ENCODE assay signal across 25 cellular contexts in genomic region chr1:55057270-55057955, GRCh38. TPM values are rescaled to one million over a fixed set of nuclear protein-coding genes. Genes with fewer than 3 reads are reported as not detected.
"Had no signal": no experiment of that assay in that cellular context is flagged by ENCODE, and none has a peak within 500 bp of the region (broad histone marks: within the 10 kb centered on the region; RNA-seq: fewer than 3 reads in every experiment).

No MANE protein-coding gene starts in this region.

- H3K9me3 Mint-ChIP-seq: activated naive CD8-positive, alpha-beta T cell treated with anti-CD3 and anti-CD28 coated beads for 36 hours; central memory CD8-positive, alpha-beta T cell; nephron; stimulated activated memory B cell treated with anti-CD40 and anti-IgM and Interleukin-4, amounts not matched to agents 10 μg/mL and 1 μg/mL and 100 μg/mL, for 72 hours had no signal

- ATAC-seq: activated CD4-positive, CD25-positive, alpha-beta regulatory T cell treated with anti-CD3 and anti-CD28 coated beads, Interleukin-2, amount 50 U/mL, for 24 hours; gastrocnemius medialis; stimulated activated memory B cell treated with anti-CD40 and anti-IgM and Interleukin-4, amounts not matched to agents 10 μg/mL and 1 μg/mL and 100 μg/mL, for 72 hours had no signal

- H3K36me3 ChIP-seq: breast epithelium, colonic mucosa, gastrocnemius medialis, stomach, transverse colon, uterus had no signal

- H3K4me3 ChIP-seq: breast epithelium, colonic mucosa, esophagus squamous epithelium, gastrocnemius medialis, stomach, transverse colon, uterus had no signal

- H3K27ac Mint-ChIP-seq: activated naive CD8-positive, alpha-beta T cell treated with anti-CD3 and anti-CD28 coated beads for 36 hours; nephron; stimulated activated memory B cell treated with anti-CD40 and anti-IgM and Interleukin-4, amounts not matched to agents 10 μg/mL and 1 μg/mL and 100 μg/mL, for 72 hours had no signal

- H3K27me3 ChIP-seq: breast epithelium, colonic mucosa, esophagus squamous epithelium, gastrocnemius medialis, stomach, transverse colon, uterus had no signal

- H3K27me3 Mint-ChIP-seq: activated naive CD8-positive, alpha-beta T cell treated with anti-CD3 and anti-CD28 coated beads for 36 hours; central memory CD8-positive, alpha-beta T cell; stimulated activated memory B cell treated with anti-CD40 and anti-IgM and Interleukin-4, amounts not matched to agents 10 μg/mL and 1 μg/mL and 100 μg/mL, for 72 hours had no signal

- H3K36me3 Mint-ChIP-seq: activated naive CD8-positive, alpha-beta T cell treated with anti-CD3 and anti-CD28 coated beads for 36 hours; stimulated activated memory B cell treated with anti-CD40 and anti-IgM and Interleukin-4, amounts not matched to agents 10 μg/mL and 1 μg/mL and 100 μg/mL, for 72 hours had no signal

- H3K27ac ChIP-seq: breast epithelium, colonic mucosa, esophagus squamous epithelium, gastrocnemius medialis, stomach, transverse colon, uterus had no signal

- H3K4me1 ChIP-seq: breast epithelium, colonic mucosa, transverse colon, uterus had no signal

- H3K4me1 Mint-ChIP-seq: central memory CD8-positive, alpha-beta T cell; stimulated activated memory B cell treated with anti-CD40 and anti-IgM and Interleukin-4, amounts not matched to agents 10 μg/mL and 1 μg/mL and 100 μg/mL, for 72 hours had no signal

- DNase-seq: activated CD4-positive, alpha-beta T cell treated with anti-CD3 and anti-CD28 coated beads, Interleukin-2, amount 50 U/mL, for 1 hour; activated CD8-positive, alpha-beta memory T cell treated with anti-CD3 and anti-CD28 coated beads for 24 hours; activated naive CD4-positive, alpha-beta T cell treated with Interleukin-2 at 50 U/mL for 16 hours; activated naive CD8-positive, alpha-beta T cell treated with anti-CD3 and anti-CD28 coated beads for 36 hours; activated T-cell treated with anti-CD3 and anti-CD28 coated beads, Interleukin-2, amount 50 U/mL, for 48 hours; colonic mucosa; esophagus squamous epithelium; gastrocnemius medialis; hypothalamus; nucleus accumbens; retina; stimulated activated CD4-positive, alpha-beta T cell treated with anti-CD3 and anti-CD28 coated beads, Interleukin-1b, Interleukin-23, amount 100 ng/mL, for 48 hours; transverse colon had no signal

- H3K9me3 ChIP-seq: breast epithelium, colonic mucosa, esophagus squamous epithelium, gastrocnemius medialis, stomach, transverse colon, uterus had no signal

- H3K4me3 Mint-ChIP-seq: activated naive CD8-positive, alpha-beta T cell treated with anti-CD3 and anti-CD28 coated beads for 36 hours; nephron; stimulated activated memory B cell treated with anti-CD40 and anti-IgM and Interleukin-4, amounts not matched to agents 10 μg/mL and 1 μg/mL and 100 μg/mL, for 72 hours had no signal

RNA-seq across cellular contexts. Expression of gene PCSK9, which starts 18.1 kb away (rescaled TPM):
- total RNA-seq: activated naive CD8-positive, alpha-beta T cell treated with anti-CD3 and anti-CD28 coated beads for 36 hours; mononuclear cell had no signal

RNA-seq across cellular contexts. Expression of gene BSND, which starts 58.7 kb away (rescaled TPM):
- total RNA-seq: activated naive CD8-positive, alpha-beta T cell treated with anti-CD3 and anti-CD28 coated beads for 36 hours; colonic mucosa; esophagus squamous epithelium; gastrocnemius medialis; mononuclear cell; myocyte; stomach; T-helper 2 cell treated with Interferon-gamma antibody and Interleukin-4, amounts not matched to agents 100 ng/mL and 5 ng/mL, for 36 hours; temporal lobe; transverse colon; uterus had no signal
- polyA plus RNA-seq: liver, stomach had no signal
